ENCODE assay signal across 13 cellular contexts in the genomic region with DNA sequence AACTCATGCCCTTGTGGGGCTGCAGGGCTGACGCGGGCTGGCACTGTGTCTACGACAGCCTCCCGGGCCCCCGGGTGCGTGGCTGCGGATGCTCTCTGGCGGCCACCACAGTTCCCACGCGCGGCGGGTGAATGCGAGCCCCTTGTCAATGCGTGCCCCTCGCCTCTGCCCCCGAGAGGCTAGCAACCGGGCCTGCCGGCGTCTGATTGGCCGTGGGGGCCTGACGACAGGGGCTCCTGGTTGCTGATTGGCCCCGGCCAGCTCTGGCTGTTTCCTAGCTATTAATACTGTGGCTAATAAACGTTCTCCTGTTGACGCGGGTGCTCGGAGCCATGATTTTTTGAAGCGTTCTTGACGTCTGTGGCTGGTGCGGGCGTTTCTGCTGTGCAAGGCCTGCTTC.
DNase-seq lines count a peak whose midpoint lies in the region; ATAC-seq and TF ChIP-seq lines count a peak whose summit lies in the region.
"Had no signal": no experiment of that assay in that cellular context is flagged by ENCODE, and none has a peak within 500 bp of the region (broad histone marks: within the 10 kb centered on the region; RNA-seq: fewer than 3 reads in every experiment).

No MANE protein-coding gene starts in this region.

- TF ChIP-seq CTCF in WERI-Rb-1 (IDR thresholded peaks at IDR 0.05; ENCODE audit: low read depth, low read length) (no peak), nephron (IDR thresholded peaks at IDR 0.05; ENCODE audit: unreplicated experiment in 3 of 3) (no peak)

- peaks cover 6% of the 10 kb centered on the region for H3K9me3 ChIP-seq in WERI-Rb-1 (ENCODE audit: severe bottlenecking)
- H3K9me3 ChIP-seq: pancreas, uterus had no signal

- no peak overlapping the region for H3K4me3 Mint-ChIP-seq in nephron
- H3K4me3 Mint-ChIP-seq in activated T-cell treated with anti-CD3 and anti-CD28 coated beads, Interleukin-2, amount 50 U/mL, for 24 hours = no peak overlapping the region
- H3K4me3 Mint-ChIP-seq: T-helper 1 cell treated with Interleukin-12 subunit alpha and Interleukin-12 subunit beta and Interleukin-4 antibody, amounts not matched to agents 30 μg/mL and 1 μg/mL, for 36 hours had no signal

- no peak overlapping the region for H3K27ac ChIP-seq in WERI-Rb-1
- H3K27ac ChIP-seq: KMS-11, pancreas, uterus had no signal

- H3K27me3 Mint-ChIP-seq in nephron (ENCODE audit: low read depth) = peaks cover 7% of the 10 kb centered on the region
- H3K27me3 Mint-ChIP-seq in activated T-cell treated with anti-CD3 and anti-CD28 coated beads, Interleukin-2, amount 50 U/mL, for 24 hours = peaks cover 57% of the 10 kb centered on the region

- H3K27me3 ChIP-seq in WERI-Rb-1 (ENCODE audit: insufficient read depth, low read depth, severe bottlenecking) = peaks cover 37% of the 10 kb centered on the region
- H3K27me3 ChIP-seq: pancreas, uterus had no signal

- H3K4me3 ChIP-seq in WERI-Rb-1 (ENCODE audit: low read depth, low read length) = no peak overlapping the region
- H3K4me3 ChIP-seq: pancreas, uterus had no signal

- H3K36me3 Mint-ChIP-seq in nephron (ENCODE audit: low read depth) = peaks cover 11% of the 10 kb centered on the region
- no peaks in the 10 kb centered on the region for H3K36me3 Mint-ChIP-seq in activated T-cell treated with anti-CD3 and anti-CD28 coated beads, Interleukin-2, amount 50 U/mL, for 24 hours (ENCODE audit: low read depth)

- H3K36me3 ChIP-seq in WERI-Rb-1 = no peaks in the 10 kb centered on the region
- H3K36me3 ChIP-seq: pancreas, uterus had no signal

- peaks cover 55% of the 10 kb centered on the region for H3K4me1 Mint-ChIP-seq in nephron
- H3K4me1 Mint-ChIP-seq in activated T-cell treated with anti-CD3 and anti-CD28 coated beads, Interleukin-2, amount 50 U/mL, for 24 hours (ENCODE audit: low read depth) = peaks cover 11% of the 10 kb centered on the region

- peaks cover 12% of the 10 kb centered on the region for H3K9me3 Mint-ChIP-seq in nephron
- H3K9me3 Mint-ChIP-seq in activated T-cell treated with anti-CD3 and anti-CD28 coated beads, Interleukin-2, amount 50 U/mL, for 24 hours = peaks cover 4% of the 10 kb centered on the region

- DNase-seq in AG20443 (ENCODE audit: low spot score) (peak; percentile 69), WERI-Rb-1 (peak; percentile 47), globus pallidus (ENCODE audit: low spot score) (peak; percentile 41), NCI-H774 (lab: John Stamatoyannopoulos, UW) (no peak), COLO829 (ENCODE audit: low spot score) (no peak)
- DNase-seq in activated T-cell treated with anti-CD3 and anti-CD28 coated beads, Interleukin-2, amount 50 U/mL, for 24 hours = no peak
- DNase-seq: AML-193 had no signal

- no peak for ATAC-seq in GM21786 (IDR thresholded peaks at IDR 0.05; ENCODE audit: unreplicated experiment)

- peak overlapping the region; percentile 75 to 93 (median 82) for H3K27ac Mint-ChIP-seq in nephron
- H3K27ac Mint-ChIP-seq in activated T-cell treated with anti-CD3 and anti-CD28 coated beads, Interleukin-2, amount 50 U/mL, for 24 hours = no peak overlapping the region
- H3K27ac Mint-ChIP-seq: T-helper 1 cell treated with Interleukin-12 subunit alpha and Interleukin-12 subunit beta and Interleukin-4 antibody, amounts not matched to agents 30 μg/mL and 1 μg/mL, for 36 hours had no signal

Comparison
In these comparisons a context has a peak if more than half of its experiments do, and no peak if none do; other contexts are left out.
1. DNase-seq: peak in AG20443 (single experiment), WERI-Rb-1 (single experiment) and globus pallidus (single experiment); none in NCI-H774 (single experiment), activated T-cell treated with anti-CD3 and anti-CD28 coated beads, Interleukin-2, amount 50 U/mL, for 24 hours (single experiment) and COLO829 (single experiment).